Comparison of ENCODE assay signal across 24 cellular contexts in genomic region chr20:13741879-13742278, GRCh38.
"Had no signal": no experiment of that assay in that cellular context is flagged by ENCODE, and none has a peak within 500 bp of the region (broad histone marks: within the 10 kb centered on the region; RNA-seq: fewer than 3 reads in every experiment).

No MANE protein-coding gene starts in this region.

- H3K4me3 ChIP-seq: coronary artery, lung, pancreas, testis, tibial nerve had no signal

- H3K9me3 ChIP-seq: pancreas, testis had no signal

- H3K27me3 ChIP-seq: foreskin keratinocyte, pancreas, testis, tibial nerve had no signal

- FAIRE-seq: endothelial cell of umbilical vein, kidney, pancreas had no signal

- H3K4me1 ChIP-seq: foreskin keratinocyte, pancreas had no signal

- H3K27me3 Mint-ChIP-seq: naive B cell; progenitor cell of endocrine pancreas; stimulated activated naive CD8-positive, alpha-beta T cell treated with anti-CD3 and anti-CD28 coated beads, Interleukin-15, Interleukin-2, amounts not matched to agents 100 ng/mL and 50 ng/mL, for 24 hours had no signal

- H3K4me3 Mint-ChIP-seq: endodermal cell; immature natural killer cell; naive B cell; nephron; stimulated activated effector memory CD8-positive, alpha-beta T cell treated with anti-CD3 and anti-CD28 coated beads, Interleukin-12 subunit alpha, Interleukin-12 subunit beta, amount 100 ng/mL, for 72 hours; stimulated activated naive CD8-positive, alpha-beta T cell treated with anti-CD3 and anti-CD28 coated beads, Interleukin-15, Interleukin-2, amounts not matched to agents 100 ng/mL and 50 ng/mL, for 24 hours had no signal

- H3K27ac ChIP-seq: coronary artery, foreskin keratinocyte, pancreas, testis had no signal

- ATAC-seq: left cardiac atrium, left ventricle myocardium superior, pancreas, right cardiac atrium had no signal

- DNase-seq: effector CD4-positive, alpha-beta T cell; endodermal cell; erythroblast; foreskin keratinocyte; immature natural killer cell; kidney; left cardiac atrium; left ventricle myocardium superior; mesenchymal stem cell; naive B cell; occipital lobe; pancreas; right cardiac atrium; stimulated activated CD4-positive, alpha-beta T cell treated with anti-CD3 and anti-CD28 coated beads, Interleukin-4, amount 100 ng/mL, for 1 hour; stimulated activated CD8-positive, alpha-beta memory T cell treated with anti-CD3 and anti-CD28 coated beads, Interleukin-4, amount 100 ng/mL, for 48 hours; testis had no signal

- H3K27ac Mint-ChIP-seq: endodermal cell; nephron; progenitor cell of endocrine pancreas; stimulated activated effector memory CD8-positive, alpha-beta T cell treated with anti-CD3 and anti-CD28 coated beads, Interleukin-12 subunit alpha, Interleukin-12 subunit beta, amount 100 ng/mL, for 72 hours had no signal

- H3K36me3 ChIP-seq: pancreas had no signal

- H3K4me1 Mint-ChIP-seq: stimulated activated effector memory CD8-positive, alpha-beta T cell treated with anti-CD3 and anti-CD28 coated beads, Interleukin-12 subunit alpha, Interleukin-12 subunit beta, amount 100 ng/mL, for 72 hours had no signal
